Comparison of ENCODE assay signal across 13 cellular contexts in genomic region chr10:76352300-76352699, GRCh38.
DNase-seq lines count a peak whose midpoint lies in the region; ATAC-seq and TF ChIP-seq lines count a peak whose summit lies in the region.
"Had no signal": no experiment of that assay in that cellular context is flagged by ENCODE, and none has a peak within 500 bp of the region (broad histone marks: within the 10 kb centered on the region; RNA-seq: fewer than 3 reads in every experiment).

No MANE protein-coding gene starts in this region.

- BruUV-seq in OCI-LY7 (replicated peaks; lab: Mats Ljungman, UMichigan) = no TSS peak

- no peak for TF ChIP-seq CTCF in NB4 (IDR thresholded peaks at IDR 0.05; ENCODE audit: low read depth, low read length)
- no peak for TF ChIP-seq CTCF in cardiac fibroblast (IDR thresholded peaks at IDR 0.05; ENCODE audit: low read depth, low read length)
- TF ChIP-seq CTCF in left lung (IDR thresholded peaks at IDR 0.05) = no peak
- TF ChIP-seq CTCF in OCI-LY7 (conservative IDR thresholded peaks at IDR 0.05; ENCODE audit: low read length) = no peak

- no peaks in the 10 kb centered on the region for H4K20me1 ChIP-seq in OCI-LY7 (ENCODE audit: insufficient read depth, low read length)

- TF ChIP-seq POLR2A in NB4 (IDR thresholded peaks at IDR 0.05; ENCODE audit: extremely low read depth, insufficient read length) = no peak

- CTCF ChIA-PET in OCI-LY7 (lab: Charles Lee; ENCODE audit: unreplicated experiment) = no interaction called here

- peaks cover 0 to 6% of the 10 kb centered on the region in 2 donors for H3K9me3 Mint-ChIP-seq in activated naive CD4-positive, alpha-beta T cell treated with anti-CD3 and anti-CD28 coated beads, Interleukin-2, amount 50 U/mL, for 72 hours

- DNase-seq in AG20443 (ENCODE audit: low spot score) (peak; percentile 26), NB4 (ENCODE audit: low read depth) (peak; percentile 14), cardiac fibroblast (ENCODE audit: low read depth in 2 of 2) (peak; percentile 71 to 96), left lung (no peak), OCI-LY7 (ENCODE audit: low spot score) (no peak), NCI-H1436 treated with DMSO at 0.1 percent for 48 hours (lab: John Stamatoyannopoulos, UW) (no peak)
- no peak for DNase-seq in activated naive CD4-positive, alpha-beta T cell treated with anti-CD3 and anti-CD28 coated beads, Interleukin-2, amount 50 U/mL, for 72 hours (ENCODE audit: low spot score in 2 of 2)
- DNase-seq: activated CD8-positive, alpha-beta T cell treated with anti-CD3 and anti-CD28 coated beads for 36 hours; CD4-positive, CD25-positive, alpha-beta regulatory T cell; erythroblast; NCI-H1105; NCI-H82 had no signal

- no peaks in the 10 kb centered on the region for H3K27me3 ChIP-seq in left lung

- H3K27ac ChIP-seq in left lung = no peak overlapping the region
- no peak overlapping the region for H3K27ac ChIP-seq in OCI-LY7 (ENCODE audit: low read depth, low read length, poor library complexity, severe bottlenecking)

- intact Hi-C loops in left lung (cut with DNase I) = no loop called here
- intact Hi-C loops in OCI-LY7 (cut with micrococcal nuclease; ENCODE audit: unreplicated experiment) = no loop called here

- no peaks in the 10 kb centered on the region for H3K4me1 ChIP-seq in left lung
- no peaks in the 10 kb centered on the region for H3K4me1 ChIP-seq in OCI-LY7 (ENCODE audit: insufficient read depth, low read length, poor library complexity, severe bottlenecking)

- no peaks in the 10 kb centered on the region for H3K36me3 Mint-ChIP-seq in activated naive CD4-positive, alpha-beta T cell treated with anti-CD3 and anti-CD28 coated beads, Interleukin-2, amount 50 U/mL, for 72 hours
- H3K36me3 Mint-ChIP-seq: CD4-positive, CD25-positive, alpha-beta regulatory T cell had no signal

- POLR2A ChIA-PET in OCI-LY7 (lab: Charles Lee) = no interaction called here

- no peak overlapping the region for H3K4me3 ChIP-seq in NB4 (ENCODE audit: low read depth, low read length)
- H3K4me3 ChIP-seq in cardiac fibroblast (replicated peaks in 1 of 2; ENCODE audit: low read depth in 2 of 2, low read length in 2 of 2) = no peak overlapping the region
- no peak overlapping the region for H3K4me3 ChIP-seq in left lung
- no peak overlapping the region for H3K4me3 ChIP-seq in OCI-LY7 (ENCODE audit: low read depth, low read length, poor library complexity, severe bottlenecking)

- ATAC-seq in left lung (peak; percentile 37), HG02763 (IDR thresholded peaks at IDR 0.05; ENCODE audit: unreplicated experiment) (no peak)
- ATAC-seq in activated naive CD4-positive, alpha-beta T cell treated with anti-CD3 and anti-CD28 coated beads, Interleukin-2, amount 50 U/mL, for 72 hours = no peak
- ATAC-seq: activated CD8-positive, alpha-beta T cell treated with anti-CD3 and anti-CD28 coated beads for 36 hours had no signal

- H3K9me3 ChIP-seq in left lung = no peaks in the 10 kb centered on the region
- no peaks in the 10 kb centered on the region for H3K9me3 ChIP-seq in OCI-LY7 (ENCODE audit: low read length)

- H2AFZ ChIP-seq in OCI-LY7 (ENCODE audit: low read length) = no peak overlapping the region

- H3K79me2 ChIP-seq in OCI-LY7 (ENCODE audit: insufficient read depth, low read depth, low read length) = no peaks in the 10 kb centered on the region

- no peaks in the 10 kb centered on the region for H3K9me2 ChIP-seq in OCI-LY7 (ENCODE audit: insufficient read depth, low read length)

- no peak overlapping the region for H3K27ac Mint-ChIP-seq in activated naive CD4-positive, alpha-beta T cell treated with anti-CD3 and anti-CD28 coated beads, Interleukin-2, amount 50 U/mL, for 72 hours
- H3K27ac Mint-ChIP-seq: activated CD8-positive, alpha-beta T cell treated with anti-CD3 and anti-CD28 coated beads for 36 hours; CD4-positive, CD25-positive, alpha-beta regulatory T cell had no signal

- no peak overlapping the region for H3K4me2 ChIP-seq in OCI-LY7 (ENCODE audit: low read length)

- no peaks in the 10 kb centered on the region for H3K36me3 ChIP-seq in left lung
- H3K36me3 ChIP-seq in OCI-LY7 (ENCODE audit: insufficient read depth, low read length) = no peaks in the 10 kb centered on the region

Comparison
In these comparisons a context has a peak if more than half of its experiments do, and no peak if none do; other contexts are left out.
1. DNase-seq: peak in AG20443 (single experiment), NB4 (single experiment) and cardiac fibroblast (2 of 2); none in left lung (0 of 2), OCI-LY7 (single experiment), NCI-H1436 treated with DMSO at 0.1 percent for 48 hours (single experiment) and activated naive CD4-positive, alpha-beta T cell treated with anti-CD3 and anti-CD28 coated beads, Interleukin-2, amount 50 U/mL, for 72 hours (0 of 2).